ENCODE assay signal across 11 cellular contexts in genomic region chr9:130213898-130214761, GRCh38. TPM values are rescaled to one million over a fixed set of nuclear protein-coding genes. Genes with fewer than 3 reads are reported as not detected.
DNase-seq lines count a peak whose midpoint lies in the region; ATAC-seq and TF ChIP-seq lines count a peak whose summit lies in the region.
"Had no signal": no experiment of that assay in that cellular context is flagged by ENCODE, and none has a peak within 500 bp of the region (broad histone marks: within the 10 kb centered on the region; RNA-seq: fewer than 3 reads in every experiment).

No MANE protein-coding gene starts in this region.

- TF ChIP-seq CTCF in endothelial cell (IDR thresholded peaks at IDR 0.05; ENCODE audit: unreplicated experiment) (no peak), neural progenitor cell (IDR thresholded peaks at IDR 0.05) (no peak)

- no peak overlapping the region for H2AFZ ChIP-seq in neural progenitor cell (replicated peaks)

- H3K9ac ChIP-seq in neural progenitor cell, result no peak overlapping the region

- H3K4me3 ChIP-seq in neural progenitor cell, result no peak overlapping the region
- H3K4me3 ChIP-seq: heart right ventricle, tibial artery had no signal

- H3K9me3 Mint-ChIP-seq in endothelial cell (ENCODE audit: unreplicated experiment), result no peaks in the 10 kb centered on the region
- no peaks in the 10 kb centered on the region for H3K9me3 Mint-ChIP-seq in neural progenitor cell
- H3K9me3 Mint-ChIP-seq in activated T-cell treated with anti-CD3 and anti-CD28 coated beads, Interleukin-2, amount 50 U/mL, for 72 hours, result no peaks in the 10 kb centered on the region

- peak overlapping the region; percentile 31 for H3K27ac ChIP-seq in neural progenitor cell
- H3K27ac ChIP-seq: heart right ventricle had no signal

- H3K36me3 Mint-ChIP-seq in endothelial cell (ENCODE audit: low read depth, unreplicated experiment), result no peaks in the 10 kb centered on the region
- peaks cover 4% of the 10 kb centered on the region for H3K36me3 Mint-ChIP-seq in neural progenitor cell
- peaks cover 0 to 2% of the 10 kb centered on the region in 2 donors for H3K36me3 Mint-ChIP-seq in activated T-cell treated with anti-CD3 and anti-CD28 coated beads, Interleukin-2, amount 50 U/mL, for 72 hours (ENCODE audit: insufficient read depth in 2 of 2)

- peak overlapping the region; percentile 27 for H3K4me2 ChIP-seq in neural progenitor cell

- peak overlapping the region; percentile 26 for H3K27ac Mint-ChIP-seq in endothelial cell (ENCODE audit: unreplicated experiment)
- peak overlapping the region; percentile 96 for H3K27ac Mint-ChIP-seq in neural progenitor cell
- H3K27ac Mint-ChIP-seq in activated T-cell treated with anti-CD3 and anti-CD28 coated beads, Interleukin-2, amount 50 U/mL, for 72 hours, result no peak overlapping the region

- no peaks in the 10 kb centered on the region for H3K9me3 ChIP-seq in neural progenitor cell (ENCODE audit: low read depth)
- H3K9me3 ChIP-seq: heart right ventricle, tibial artery had no signal

- peaks cover 23% of the 10 kb centered on the region for H4K20me1 ChIP-seq in neural progenitor cell (ENCODE audit: low read depth)

- H3K4me3 Mint-ChIP-seq in endothelial cell (ENCODE audit: unreplicated experiment) (no peak overlapping the region), neural progenitor cell (peak overlapping the region; percentile 28)
- H3K4me3 Mint-ChIP-seq in activated T-cell treated with anti-CD3 and anti-CD28 coated beads, Interleukin-2, amount 50 U/mL, for 72 hours, result no peak overlapping the region

- H3K4me1 Mint-ChIP-seq in endothelial cell (ENCODE audit: unreplicated experiment) (peaks cover 23% of the 10 kb centered on the region), neural progenitor cell (peaks cover 40% of the 10 kb centered on the region)
- no peaks in the 10 kb centered on the region for H3K4me1 Mint-ChIP-seq in activated T-cell treated with anti-CD3 and anti-CD28 coated beads, Interleukin-2, amount 50 U/mL, for 72 hours (ENCODE audit: low read depth)

- H3F3A ChIP-seq in neural progenitor cell (ENCODE audit: low read depth), result peaks cover 7% of the 10 kb centered on the region

- H3K36me3 ChIP-seq in neural progenitor cell, result no peaks in the 10 kb centered on the region

- H3K27me3 Mint-ChIP-seq in endothelial cell (ENCODE audit: unreplicated experiment) (peaks cover 9% of the 10 kb centered on the region), neural progenitor cell (ENCODE audit: insufficient read depth, low read depth) (peaks cover 4% of the 10 kb centered on the region)
- no peaks in the 10 kb centered on the region for H3K27me3 Mint-ChIP-seq in activated T-cell treated with anti-CD3 and anti-CD28 coated beads, Interleukin-2, amount 50 U/mL, for 72 hours (ENCODE audit: low read depth)

- H3K27me3 ChIP-seq in neural progenitor cell, result no peaks in the 10 kb centered on the region
- H3K27me3 ChIP-seq: heart right ventricle, tibial artery had no signal

- no peak for ATAC-seq in activated T-cell treated with anti-CD3 and anti-CD28 coated beads, Interleukin-2, amount 50 U/mL, for 72 hours (replicated peaks in 1 of 2)
- ATAC-seq: heart right ventricle had no signal

- DNase-seq in Daoy (ENCODE audit: low read depth) (peak; percentile 43), NCI-H510A treated with DMSO at 0.1 percent for 48 hours (lab: John Stamatoyannopoulos, UW) (peak; percentile 86), endothelial cell (ENCODE audit: low spot score) (no peak), neural progenitor cell (ENCODE audit: low spot score) (peak; percentile 77), EL (no peak), globus pallidus (ENCODE audit: low spot score) (no peak), NAMALWA (ENCODE audit: low spot score) (no peak)
- DNase-seq in activated T-cell treated with anti-CD3 and anti-CD28 coated beads, Interleukin-2, amount 50 U/mL, for 72 hours, result no peak
- DNase-seq: heart right ventricle had no signal

- no peaks in the 10 kb centered on the region for H3K79me2 ChIP-seq in neural progenitor cell (ENCODE audit: low read depth)

- peaks cover 15% of the 10 kb centered on the region for H3K4me1 ChIP-seq in neural progenitor cell
- H3K4me1 ChIP-seq: heart right ventricle had no signal

RNA-seq across cellular contexts. Expression of gene NCS1, which starts 41.9 kb away (rescaled TPM):
- total RNA-seq in Daoy (2014; rRNA removed; shearing (Covaris generic)), result 40.7 and 49.6 TPM in 2 replicates
- 20.1 TPM for total RNA-seq in endothelial cell (ENCODE audit: unreplicated experiment)
- 16.0 and 28.5 TPM in 2 replicates for total RNA-seq in neural progenitor cell (ENCODE audit: low replicate concordance)
- 10 to 100 TPM; 18.7 to 28.1 TPM for total RNA-seq in activated T-cell treated with anti-CD3 and anti-CD28 coated beads, Interleukin-2, amount 50 U/mL, for 72 hours

RNA-seq across cellular contexts. Expression of gene HMCN2, which starts 51.4 kb away (rescaled TPM):
- total RNA-seq in Daoy (2014; rRNA removed; shearing (Covaris generic)), result 0.06 TPM in 1 of 2 replicates, not detected in the other
- total RNA-seq in endothelial cell (ENCODE audit: unreplicated experiment) (29.6 TPM), neural progenitor cell (ENCODE audit: low replicate concordance) (0.15 and 0.40 TPM in 2 replicates)
- total RNA-seq in activated T-cell treated with anti-CD3 and anti-CD28 coated beads, Interleukin-2, amount 50 U/mL, for 72 hours, result under 1 TPM; 0.12 to 0.17 TPM
- total RNA-seq: mononuclear cell had no signal

Comparison
In these comparisons a context has a peak if more than half of its experiments do, and no peak if none do; other contexts are left out.
1. DNase-seq: peak in Daoy (single experiment), NCI-H510A treated with DMSO at 0.1 percent for 48 hours (single experiment) and neural progenitor cell (single experiment); none in endothelial cell (single experiment), EL (single experiment), activated T-cell treated with anti-CD3 and anti-CD28 coated beads, Interleukin-2, amount 50 U/mL, for 72 hours (0 of 2), globus pallidus (single experiment) and NAMALWA (single experiment).
2. RNA of gene HMCN2, which starts 51.4 kb away (total RNA-seq): 29.6 TPM in endothelial cell (single experiment); 0.12 to 0.17 TPM in activated T-cell treated with anti-CD3 and anti-CD28 coated beads, Interleukin-2, amount 50 U/mL, for 72 hours, 0.15 to 0.40 TPM in neural progenitor cell and 0.06 TPM in Daoy; every median in the first group is over 10 times any median in the second.